10 cellular contexts compared by ENCODE assay signal in the genomic region with DNA sequence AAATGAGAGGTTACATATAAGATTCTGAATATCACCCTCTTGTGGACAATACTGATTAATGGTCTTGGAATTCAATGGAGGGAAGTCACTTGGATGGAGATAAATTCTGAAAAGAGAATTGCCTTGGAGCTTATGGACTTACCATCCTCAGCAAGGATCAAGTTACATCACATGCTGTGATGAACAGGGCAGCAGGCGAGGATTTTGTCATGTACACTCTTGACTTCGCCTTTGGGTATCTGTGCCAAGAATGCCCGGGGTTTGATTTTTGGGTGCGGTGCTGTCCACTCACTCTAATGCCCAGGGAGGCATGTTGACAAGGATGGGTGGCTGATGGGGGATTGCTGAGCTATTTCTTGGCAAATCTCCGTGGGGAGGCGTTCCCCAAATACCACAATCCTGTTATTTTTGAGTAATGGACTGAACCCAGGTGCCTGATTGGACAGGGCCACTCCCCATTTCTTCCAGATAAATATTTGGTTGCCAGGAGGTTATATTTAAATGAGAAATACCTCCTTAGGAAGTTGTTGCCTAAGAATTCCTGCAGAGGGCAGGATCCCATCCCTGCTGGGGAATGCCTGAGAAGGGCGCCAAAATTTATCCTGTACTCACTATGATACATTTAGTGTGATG.
A peak's percentile ranks its signal among the peaks of the same experiment; 100 is the strongest.
DNase-seq lines count a peak whose midpoint lies in the region; ATAC-seq and TF ChIP-seq lines count a peak whose summit lies in the region.
"Had no signal": no experiment of that assay in that cellular context is flagged by ENCODE, and none has a peak within 500 bp of the region (broad histone marks: within the 10 kb centered on the region; RNA-seq: fewer than 3 reads in every experiment).

No MANE protein-coding gene starts in this region.

- TF ChIP-seq POLR2A in vagina (IDR thresholded peaks at IDR 0.05) = no peak

- no peak overlapping the region for H3K27ac ChIP-seq in vagina

- H3K36me3 ChIP-seq in vagina = no peaks in the 10 kb centered on the region

- H3K9me3 ChIP-seq in vagina = no peaks in the 10 kb centered on the region

- DNase-seq in ELF-1 (ENCODE audit: low read depth, low spot score) = peak; percentile 8
- peak; percentile 28 for DNase-seq in LNCaP clone FGC (ENCODE audit: low read depth)
- DNase-seq in cardiac fibroblast (ENCODE audit: low read depth in 2 of 2) = peak; percentile 24 to 33
- peak; percentile 15 for DNase-seq in non-pigmented ciliary epithelial cell (ENCODE audit: low read depth)
- DNase-seq in OCI-M1 (lab: John Stamatoyannopoulos, UW) = no peak
- DNase-seq in vagina (ENCODE audit: extremely low spot score in 2 of 2) = no peak
- DNase-seq: NCI-H2029 treated with DMSO at 0.1 percent for 48 hours, substantia nigra had no signal

- no peaks in the 10 kb centered on the region for H3K4me1 ChIP-seq in vagina

- H3K4me3 ChIP-seq in LNCaP clone FGC (ENCODE audit: low read depth, low read length) = no peak overlapping the region
- no peak overlapping the region for H3K4me3 ChIP-seq in cardiac fibroblast (replicated peaks in 1 of 2; ENCODE audit: low read depth in 2 of 2, low read length in 2 of 2)
- no peak overlapping the region for H3K4me3 ChIP-seq in vagina
- H3K4me3 ChIP-seq: skin epidermis had no signal

- H3K27me3 ChIP-seq in vagina = no peaks in the 10 kb centered on the region

- TF ChIP-seq CTCF in LNCaP clone FGC (IDR thresholded peaks at IDR 0.05; ENCODE audit: control insufficient read depth, extremely low read depth, insufficient read depth) = peak; percentile 69
- peak; percentile 24 for TF ChIP-seq CTCF in cardiac fibroblast (IDR thresholded peaks at IDR 0.05; ENCODE audit: low read depth, low read length)
- no peak for TF ChIP-seq CTCF in vagina (IDR thresholded peaks at IDR 0.05)

- intact Hi-C loops in vagina (cut with DNase I) = no loop called here

- ATAC-seq in HG03025 (IDR thresholded peaks at IDR 0.05; ENCODE audit: low FRiP score, unreplicated experiment) = no peak

Comparison
In these comparisons a context has a peak if more than half of its experiments do, and no peak if none do; other contexts are left out.
1. DNase-seq: peak in ELF-1 (single experiment), LNCaP clone FGC (single experiment), cardiac fibroblast (2 of 2) and non-pigmented ciliary epithelial cell (single experiment); none in OCI-M1 (single experiment) and vagina (0 of 2).
2. CTCF ChIP-seq: peak in LNCaP clone FGC (single experiment) and cardiac fibroblast (single experiment); none in vagina (0 of 3).